In genomic region chr11:74024630-74025029, GRCh38 we compare ENCODE assay signal across 8 cellular contexts. TPM values are rescaled to one million over a fixed set of nuclear protein-coding genes. Genes with fewer than 3 reads are reported as not detected.
A peak's percentile ranks its signal among the peaks of the same experiment; 100 is the strongest.
DNase-seq lines count a peak whose midpoint lies in the region; ATAC-seq, FAIRE-seq and TF ChIP-seq lines count a peak whose summit lies in the region.

No MANE protein-coding gene starts in this region.

- no peaks in the 10 kb centered on the region; the same call in 1 of the 2 replicates for H3K79me2 ChIP-seq in SK-N-SH (ENCODE audit: insufficient read depth)
- H3K79me2 ChIP-seq in fibroblast of lung (ENCODE audit: control insufficient read depth, insufficient read depth, low read length) = no peaks in the 10 kb centered on the region

- TF ChIP-seq EP300 in SK-N-SH (IDR thresholded peaks at IDR 0.05; ENCODE audit: borderline replicate concordance in 1 of 2, low read depth in 1 of 2, low read length in 1 of 2) = no peak

- H3K4me2 ChIP-seq in SK-N-SH (no peak overlapping the region), fibroblast of lung (ENCODE audit: extremely low read depth, insufficient read depth, low read length) (no peak overlapping the region)

- peaks cover 23% of the 10 kb centered on the region for H3F3A ChIP-seq in SK-N-SH (replicated peaks; ENCODE audit: insufficient read depth)

- no peaks in the 10 kb centered on the region for H3K9me2 ChIP-seq in SK-N-SH

- CTCF ChIA-PET in SK-N-SH (lab: Yijun Ruan, JAX) = no interaction called here

- H3K27ac ChIP-seq in SK-N-SH (ENCODE audit: low read depth in 2 of 2, low read length in 1 of 2) = peak overlapping the region in 1 of 2 experiments; percentile 37; a peak in 2 of 4 replicates
- peak overlapping the region; percentile 52 for H3K27ac ChIP-seq in fibroblast of lung (ENCODE audit: insufficient read depth, low read length)

- no peak for TF ChIP-seq RAD21 in SK-N-SH (IDR thresholded peaks at IDR 0.05; ENCODE audit: low read length)

- TF ChIP-seq CTCF in SK-N-SH (IDR thresholded peaks at IDR 0.05) (no peak), fibroblast of lung (conservative IDR thresholded peaks at IDR 0.05 in 1 of 2, IDR thresholded peaks at IDR 0.05 in 1 of 2; ENCODE audit: low read depth in 1 of 2, low read length in 2 of 2) (no peak), BE2C (IDR thresholded peaks at IDR 0.05; ENCODE audit: low read depth, low read length) (no peak)

- no peaks in the 10 kb centered on the region for H3K9me3 ChIP-seq in SK-N-SH
- no peaks in the 10 kb centered on the region for H3K9me3 ChIP-seq in fibroblast of lung (ENCODE audit: control insufficient read depth, insufficient read depth, low read depth, low read length)
- H3K9me3 ChIP-seq in BE2C = no peaks in the 10 kb centered on the region

- 53% methylated on average over 2 of the region's 2 CpGs for WGBS in SK-N-SH (ENCODE audit: low lambda C conversion rate)

- H3K9ac ChIP-seq in SK-N-SH (no peak overlapping the region), fibroblast of lung (ENCODE audit: insufficient read depth, low read length) (no peak overlapping the region)

- POLR2A ChIA-PET in SK-N-SH (lab: Yijun Ruan, JAX) = no interaction called here

- H3K36me3 ChIP-seq in SK-N-SH (replicated peaks in 1 of 2; ENCODE audit: control insufficient read depth in 1 of 2, insufficient read depth in 2 of 2, low read length in 1 of 2) (peaks cover 0 to 18% of the 10 kb centered on the region in 2 experiments), fibroblast of lung (ENCODE audit: control insufficient read depth, insufficient read depth, low read length) (no peaks in the 10 kb centered on the region), BE2C (peaks cover 7% of the 10 kb centered on the region)

- FAIRE-seq in RCC 7860 (lab: Jason Lieb, UNC) = peak; percentile 60

- no peak for ATAC-seq in SK-N-SH treated with all-trans-retinoic acid at 6 μM for 48 hours

- DNase-seq in SK-N-SH = no peak
- DNase-seq in RCC 7860 (ENCODE audit: low spot score) = peak; percentile 57
- DNase-seq in fibroblast of lung (ENCODE audit: low read depth in 2 of 2) = peak; percentile 73 to 95
- peak in 2 of 3 donors; percentile 26 to 50 for DNase-seq in stimulated activated CD4-positive, alpha-beta T cell treated with anti-CD3 and anti-CD28 coated beads, TNF-alpha, amount 100 ng/mL, for 48 hours (ENCODE audit: low read depth in 3 of 3)
- DNase-seq in SKM-1 (lab: John Stamatoyannopoulos, UW; ENCODE audit: unreplicated experiment) = no peak
- no peak for DNase-seq in BE2C
- DNase-seq in nucleus accumbens (lab: John Stamatoyannopoulos, UW) = no peak

- no peaks in the 10 kb centered on the region for H3K27me3 ChIP-seq in SK-N-SH (ENCODE audit: insufficient read depth)
- no peaks in the 10 kb centered on the region for H3K27me3 ChIP-seq in fibroblast of lung (ENCODE audit: control insufficient read depth, insufficient read depth, low read length)
- H3K27me3 ChIP-seq in BE2C = no peaks in the 10 kb centered on the region

- H3K4me3 ChIP-seq in SK-N-SH (ENCODE audit: low read depth in 2 of 2, low read length in 1 of 2) = no peak overlapping the region
- no peak overlapping the region for H3K4me3 ChIP-seq in fibroblast of lung (replicated peaks in 1 of 4; ENCODE audit: control extremely low read depth in 1 of 4, insufficient read depth in 1 of 4, low read depth in 3 of 4, low read length in 4 of 4)
- no peak overlapping the region for H3K4me3 ChIP-seq in BE2C (ENCODE audit: low read depth, low read length)

- no peaks in the 10 kb centered on the region for H4K20me1 ChIP-seq in SK-N-SH (ENCODE audit: insufficient read depth)
- no peaks in the 10 kb centered on the region for H4K20me1 ChIP-seq in fibroblast of lung (ENCODE audit: control insufficient read depth, extremely low read depth, insufficient read depth, low read length)

- H2AFZ ChIP-seq in SK-N-SH (ENCODE audit: low read depth) (no peak overlapping the region), fibroblast of lung (ENCODE audit: low read length) (no peak overlapping the region)

- H3K4me1 ChIP-seq in SK-N-SH (ENCODE audit: control insufficient read depth in 1 of 2, insufficient read depth in 2 of 2, low read depth in 1 of 2, low read length in 1 of 2) (peaks cover 0 to 20% of the 10 kb centered on the region in 2 experiments; a peak in 1 of 4 replicates), fibroblast of lung (ENCODE audit: control insufficient read depth, extremely low read depth, insufficient read depth, low read length) (peaks cover 18% of the 10 kb centered on the region), BE2C (no peaks in the 10 kb centered on the region)

TF ChIP-seq in SK-N-SH, 30 proteins besides CTCF, POLR2A, EP300 and RAD21:
- TF ChIP-seq EZH2phosphoT487 (IDR thresholded peaks at IDR 0.05; ENCODE audit: borderline replicate concordance, low read depth) (no peak), NRF1 (IDR thresholded peaks at IDR 0.05; ENCODE audit: low read depth, low read length) (no peak), TCF12 (IDR thresholded peaks at IDR 0.05) (no peak), USF1 (IDR thresholded peaks at IDR 0.05; ENCODE audit: borderline replicate concordance, low read depth) (no peak), NFIC (IDR thresholded peaks at IDR 0.05; ENCODE audit: borderline replicate concordance) (peak; percentile 70), JUND (IDR thresholded peaks at IDR 0.05) (peak; percentile 6; the same call in 1 of the 2 replicates), FOSL2 (IDR thresholded peaks at IDR 0.05; ENCODE audit: borderline replicate concordance, low read depth) (peak; percentile 10; the same call in 1 of the 2 replicates)

TF ChIP-seq in SK-N-SH treated with all-trans-retinoic acid at 6 μM for 48 hours, 23 proteins besides CTCF, POLR2A, EP300 and RAD21:
- TF ChIP-seq PATZ1 (CRISPR knock-in tag; IDR thresholded peaks at IDR 0.05; ENCODE audit: borderline replicate concordance) = no peak
- TF ChIP-seq ZNF70 (CRISPR knock-in tag; IDR thresholded peaks at IDR 0.05) = no peak
- no peak for TF ChIP-seq RARB (CRISPR knock-in tag; IDR thresholded peaks at IDR 0.05)
- TF ChIP-seq OSR1 (CRISPR knock-in tag; IDR thresholded peaks at IDR 0.05) = no peak
- no peak for TF ChIP-seq ARNTL (CRISPR knock-in tag; IDR thresholded peaks at IDR 0.05; ENCODE audit: borderline replicate concordance, low read depth)
- TF ChIP-seq TSHZ2 (CRISPR knock-in tag; IDR thresholded peaks at IDR 0.05) = no peak

RNA-seq across cellular contexts. Expression of gene UCP3, which starts 15.7 kb away (rescaled TPM):
- polyA plus RNA-seq in SK-N-SH (2012; rRNA removed) (1.2 and 1.4 TPM in 2 replicates), fibroblast of lung (0.11 and 0.18 TPM in 2 replicates)
- 0.55 and 0.60 TPM in 2 replicates for polyA plus RNA-seq in SK-N-SH (2012; cell fraction: cytosol; rRNA removed)
- 15.0 and 15.9 TPM in 2 replicates for polyA plus RNA-seq in SK-N-SH (2012; cell fraction: nucleus; rRNA removed)
- 0.26 and 0.33 TPM in 2 replicates for total RNA-seq in fibroblast of lung
- polyA plus RNA-seq in fibroblast of lung (2012) = 0.24 and 0.31 TPM in 2 replicates
- not detected in 2 replicates for polyA minus RNA-seq in fibroblast of lung (ENCODE audit: low replicate concordance)
- polyA plus RNA-seq in BE2C (2012; ENCODE audit: insufficient read depth, insufficient read length, low read depth) = 0.32 TPM

RNA-seq across cellular contexts. Expression of gene UCP2, which starts 42.0 kb away (rescaled TPM):
- 28.5 and 36.0 TPM in 2 replicates for polyA plus RNA-seq in SK-N-SH (2012; rRNA removed)
- polyA plus RNA-seq in SK-N-SH (2012; cell fraction: cytosol; rRNA removed) = 18.0 and 29.1 TPM in 2 replicates
- 14.2 and 16.1 TPM in 2 replicates for polyA plus RNA-seq in SK-N-SH (2012; cell fraction: nucleus; rRNA removed)
- total RNA-seq in fibroblast of lung = 0.77 and 4.8 TPM in 2 replicates
- polyA plus RNA-seq in fibroblast of lung = 10.7 and 11.5 TPM in 2 replicates
- 9.9 and 11.3 TPM in 2 replicates for polyA plus RNA-seq in fibroblast of lung (2012)
- polyA minus RNA-seq in fibroblast of lung (ENCODE audit: low replicate concordance) = 29.2 and 38.2 TPM in 2 replicates
- 53.1 TPM for polyA plus RNA-seq in BE2C (2012; ENCODE audit: insufficient read depth, insufficient read length, low read depth)

Comparison
In these comparisons a context has a peak if more than half of its experiments do, and no peak if none do; other contexts are left out.
1. DNase-seq: peak in RCC 7860 (single experiment), fibroblast of lung (2 of 2) and stimulated activated CD4-positive, alpha-beta T cell treated with anti-CD3 and anti-CD28 coated beads, TNF-alpha, amount 100 ng/mL, for 48 hours (2 of 3); none in SK-N-SH (single experiment), SKM-1 (single experiment), BE2C (single experiment) and nucleus accumbens (0 of 56).